ENCODE assay signal across 2 cellular contexts in the genomic region with DNA sequence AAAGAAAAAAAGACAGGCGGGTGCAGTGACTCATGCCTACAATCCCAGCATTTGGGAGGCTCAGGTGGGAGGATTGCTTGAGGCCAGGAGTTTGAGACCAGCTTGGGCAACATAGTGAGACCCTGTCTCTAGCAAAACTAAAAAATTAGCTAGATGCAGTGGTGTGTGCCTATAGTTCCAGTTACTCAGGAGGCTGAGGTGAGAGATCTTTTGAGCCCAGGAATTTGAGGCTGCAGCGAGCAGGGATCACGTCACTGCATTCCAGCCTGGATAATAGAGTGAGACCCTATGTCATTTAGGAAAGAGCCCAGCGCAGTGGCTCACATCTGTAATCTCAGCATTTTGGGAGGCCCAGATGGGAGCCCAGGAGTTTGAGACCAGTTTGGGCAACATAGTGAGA.
TF ChIP-seq lines count a peak whose summit lies in the region.

No MANE protein-coding gene starts in this region.

TF ChIP-seq in A549, 52 proteins besides CTCF, POLR2A, EP300 and RAD21 (continued from another document):
- TF ChIP-seq HOXA7 (CRISPR knock-in tag; IDR thresholded peaks at IDR 0.05) (no peak), NFE2L2 (conservative IDR thresholded peaks at IDR 0.05; ENCODE audit: low read length) (no peak), RCOR1 (IDR thresholded peaks at IDR 0.05; ENCODE audit: low read depth, low read length) (no peak), FOSB (CRISPR knock-in tag; IDR thresholded peaks at IDR 0.05) (no peak), NR3C1 (IDR thresholded peaks at IDR 0.05) (no peak), CHD2 (IDR thresholded peaks at IDR 0.05; ENCODE audit: low read length, partially characterized antibody) (no peak), EHMT2 (IDR thresholded peaks at IDR 0.05; ENCODE audit: low read depth) (no peak), FOSL2 (IDR thresholded peaks at IDR 0.05) (no peak), FOSL2 (CRISPR knock-in tag; IDR thresholded peaks at IDR 0.05) (no peak), PHF8 (IDR thresholded peaks at IDR 0.05; ENCODE audit: borderline replicate concordance, low read depth) (no peak)
- TF ChIP-seq, protein P1, sequence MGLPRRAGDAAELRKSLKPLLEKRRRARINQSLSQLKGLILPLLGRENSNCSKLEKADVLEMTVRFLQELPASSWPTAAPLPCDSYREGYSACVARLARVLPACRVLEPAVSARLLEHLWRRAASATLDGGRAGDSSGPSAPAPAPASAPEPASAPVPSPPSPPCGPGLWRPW (IDR thresholded peaks at IDR 0.05), result no peak
- TF ChIP-seq, protein P2, sequence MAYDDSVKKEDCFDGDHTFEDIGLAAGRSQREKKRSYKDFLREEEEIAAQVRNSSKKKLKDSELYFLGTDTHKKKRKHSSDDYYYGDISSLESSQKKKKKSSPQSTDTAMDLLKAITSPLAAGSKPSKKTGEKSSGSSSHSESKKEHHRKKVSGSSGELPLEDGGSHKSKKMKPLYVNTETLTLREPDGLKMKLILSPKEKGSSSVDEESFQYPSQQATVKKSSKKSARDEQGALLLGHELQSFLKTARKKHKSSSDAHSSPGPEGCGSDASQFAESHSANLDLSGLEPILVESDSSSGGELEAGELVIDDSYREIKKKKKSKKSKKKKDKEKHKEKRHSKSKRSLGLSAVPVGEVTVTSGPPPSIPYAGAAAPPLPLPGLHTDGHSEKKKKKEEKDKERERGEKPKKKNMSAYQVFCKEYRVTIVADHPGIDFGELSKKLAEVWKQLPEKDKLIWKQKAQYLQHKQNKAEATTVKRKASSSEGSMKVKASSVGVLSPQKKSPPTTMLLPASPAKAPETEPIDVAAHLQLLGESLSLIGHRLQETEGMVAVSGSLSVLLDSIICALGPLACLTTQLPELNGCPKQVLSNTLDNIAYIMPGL (CRISPR knock-in tag; IDR thresholded peaks at IDR 0.05; ENCODE audit: borderline replicate concordance), result no peak

TF ChIP-seq in H1, 55 proteins besides CTCF, POLR2A, EP300 and RAD21 (continued from another document):
- TF ChIP-seq CBX8 (IDR thresholded peaks at IDR 0.05; ENCODE audit: borderline replicate concordance, low read depth, low read length), result no peak
